Comparison of ENCODE assay signal across 8 cellular contexts in the genomic region with DNA sequence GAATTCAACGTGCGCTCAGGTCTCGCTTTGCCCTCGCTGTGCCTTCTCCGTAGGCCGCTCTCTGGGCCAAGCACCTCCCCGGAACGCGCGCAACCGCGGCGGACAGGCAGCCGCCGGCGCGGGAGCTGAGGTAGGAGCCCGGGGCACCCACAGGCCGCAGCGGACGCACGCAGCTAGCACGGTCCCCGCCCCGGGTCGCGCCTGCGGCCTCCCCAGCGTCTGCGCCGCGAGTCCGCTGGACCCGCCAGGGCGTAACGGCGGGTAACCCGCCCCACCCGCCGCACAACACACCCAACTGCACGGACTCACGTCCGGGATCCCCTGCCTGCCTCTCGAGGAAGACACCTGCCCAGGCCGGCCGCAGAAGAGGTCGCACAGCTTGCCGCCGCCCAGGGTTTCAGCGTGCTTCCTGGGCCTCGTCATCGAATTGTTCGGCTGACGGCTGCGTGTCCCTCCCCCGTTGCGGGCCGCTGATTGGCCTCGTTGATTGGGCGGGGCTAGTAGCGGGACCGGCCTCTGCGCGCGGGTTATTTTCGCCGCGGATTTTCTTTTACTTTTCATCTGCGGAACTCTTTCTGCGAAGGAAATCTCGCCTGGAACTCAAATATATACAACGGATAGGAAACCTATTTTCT. TPM values are rescaled to one million over a fixed set of nuclear protein-coding genes. Genes with fewer than 3 reads are reported as not detected.
DNase-seq lines count a peak whose midpoint lies in the region; ATAC-seq, FAIRE-seq and TF ChIP-seq lines count a peak whose summit lies in the region.

A gene with protein sequence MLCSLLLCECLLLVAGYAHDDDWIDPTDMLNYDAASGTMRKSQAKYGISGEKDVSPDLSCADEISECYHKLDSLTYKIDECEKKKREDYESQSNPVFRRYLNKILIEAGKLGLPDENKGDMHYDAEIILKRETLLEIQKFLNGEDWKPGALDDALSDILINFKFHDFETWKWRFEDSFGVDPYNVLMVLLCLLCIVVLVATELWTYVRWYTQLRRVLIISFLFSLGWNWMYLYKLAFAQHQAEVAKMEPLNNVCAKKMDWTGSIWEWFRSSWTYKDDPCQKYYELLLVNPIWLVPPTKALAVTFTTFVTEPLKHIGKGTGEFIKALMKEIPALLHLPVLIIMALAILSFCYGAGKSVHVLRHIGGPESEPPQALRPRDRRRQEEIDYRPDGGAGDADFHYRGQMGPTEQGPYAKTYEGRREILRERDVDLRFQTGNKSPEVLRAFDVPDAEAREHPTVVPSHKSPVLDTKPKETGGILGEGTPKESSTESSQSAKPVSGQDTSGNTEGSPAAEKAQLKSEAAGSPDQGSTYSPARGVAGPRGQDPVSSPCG (minus strand): TSS at position 433 of the 635 bp plus-strand sequence. CDS start 13,047 bp downstream, outside the sequence.

- H3K4me3 ChIP-seq in SU-DHL-6 (ENCODE audit: insufficient read depth, low read length, poor library complexity, severe bottlenecking) (peak within 1 kb of the TSS; percentile 78), pancreas (peak within 1 kb of the TSS; percentile 66 to 92 (median 78)), tibial artery (peak within 1 kb of the TSS; percentile 75 to 79)

- H3K9me3 ChIP-seq in SU-DHL-6 (ENCODE audit: insufficient read depth, low read length): no peaks in the 10 kb centered on the region
- H3K9me3 ChIP-seq in pancreas: no peaks in the 10 kb centered on the region
- H3K9me3 ChIP-seq in tibial artery: no peaks in the 10 kb centered on the region

- H3K36me3 ChIP-seq in SU-DHL-6 (ENCODE audit: low read length) (no peaks in the 10 kb centered on the region), pancreas (no peaks in the 10 kb centered on the region), tibial artery (peaks cover 0 to 12% (median 0%) of the 10 kb centered on the region in 3 donors)

- no peaks in the 10 kb centered on the region for H3K9me2 ChIP-seq in SU-DHL-6 (replicated peaks; ENCODE audit: insufficient read depth, low read length)

- H3K9ac ChIP-seq in SU-DHL-6 (ENCODE audit: low read length): peak within 1 kb of the TSS; percentile 81

- peaks cover 16% of the 10 kb centered on the region for H3F3A ChIP-seq in SU-DHL-6 (ENCODE audit: insufficient read depth)

- 0% methylated on average over 52 to 72 of the region's 72 CpGs for WGBS in pancreas, 2 donors

- H3K27me3 ChIP-seq in SU-DHL-6 (ENCODE audit: low read length): no peaks in the 10 kb centered on the region
- H3K27me3 ChIP-seq in pancreas: no peaks in the 10 kb centered on the region
- H3K27me3 ChIP-seq in tibial artery: no peaks in the 10 kb centered on the region

- FAIRE-seq in pancreas (lab: Jason Lieb, UNC): no peak

- H3K27ac ChIP-seq in SU-DHL-6 (ENCODE audit: low read depth, low read length) (peak within 1 kb of the TSS; percentile 88), pancreas (peak within 1 kb of the TSS; percentile 96 to 98 (median 98)), tibial artery (peak within 1 kb of the TSS; percentile 92 to 94)

- DNase-seq in GM10266 (ENCODE audit: extremely low spot score) (peak; percentile 95), NCI-H128 (lab: John Stamatoyannopoulos, UW; ENCODE audit: unreplicated experiment) (peak; percentile 86), Right ventricle myocardium inferior (ENCODE audit: missing footprints) (peak; percentile 96), pancreas (peak; percentile 91 to 95 (median 92)), tibial artery (peak; percentile 93 to 95)
- peak; percentile 81 for DNase-seq in activated naive CD8-positive, alpha-beta T cell treated with anti-CD3 and anti-CD28 coated beads, Interleukin-2, amount 50 U/mL, for 16 hours (ENCODE audit: low read depth, low spot score)

- intact Hi-C loops in Right ventricle myocardium inferior (cut with DNase I): loop anchor here (5.0 kb wide), 1 partner anchor 149 kb away; a partner anchor contains a TSS
- intact Hi-C loops in pancreas (cut with DNase I): no loop called here
- intact Hi-C loops in tibial artery (cut with DNase I; ENCODE audit: low total_unique reads): loop anchor here (10.0 kb wide), 1 partner anchor 132 kb away; a partner anchor contains a TSS

- peak within 1 kb of the TSS; percentile 91 for H2AFZ ChIP-seq in SU-DHL-6 (ENCODE audit: low read depth, low read length, severe bottlenecking)

- peak within 1 kb of the TSS; percentile 65 for H3K4me2 ChIP-seq in SU-DHL-6 (ENCODE audit: low read depth, low read length, poor library complexity, severe bottlenecking)

- H4K20me1 ChIP-seq in SU-DHL-6 (ENCODE audit: low read depth, low read length): no peaks in the 10 kb centered on the region

- no peak for TF ChIP-seq CTCF in GM10266 (IDR thresholded peaks at IDR 0.05; ENCODE audit: control insufficient read depth, insufficient read depth, low read depth, missing control alignments)
- TF ChIP-seq CTCF in SU-DHL-6 (IDR thresholded peaks at IDR 0.05; ENCODE audit: insufficient read depth, low read length, poor library complexity, severe bottlenecking): no peak
- TF ChIP-seq CTCF in pancreas (IDR thresholded peaks at IDR 0.05): no peak
- TF ChIP-seq CTCF in tibial artery (IDR thresholded peaks at IDR 0.05): no peak

- H3K4me1 ChIP-seq in pancreas: peaks cover 7 to 13% (median 13%) of the 10 kb centered on the region in 3 donors
- H3K4me1 ChIP-seq in tibial artery: peaks cover 0 to 38% (median 14%) of the 10 kb centered on the region in 4 donors

- H3K79me2 ChIP-seq in SU-DHL-6 (ENCODE audit: insufficient read depth, low read length): peaks cover 25% of the 10 kb centered on the region

- ATAC-seq in HG02642 (IDR thresholded peaks at IDR 0.05; ENCODE audit: poor library complexity, unreplicated experiment) (peak; percentile 95), Right ventricle myocardium inferior (peak; percentile 97), pancreas (peak; percentile 95 to 99 (median 97))

RNA-seq across cellular contexts. Expression of the gene that starts here (rescaled TPM):
- total RNA-seq in Right ventricle myocardium inferior: 27.6 TPM
- 10 to 100 TPM; 18.1 to 28.3 (median 24.1) TPM for total RNA-seq in pancreas
- 10 to 100 TPM in 1 of 2 donors, 1 to 10 TPM in 1; 8.6 to 12.5 TPM for polyA plus RNA-seq in pancreas

Comparison
In these comparisons a context has a peak if more than half of its experiments do, and no peak if none do; other contexts are left out.
1. Peak in every context shown above with its lines: DNase-seq, ATAC-seq, H3K4me3 ChIP-seq and H3K27ac ChIP-seq.
2. intact Hi-C loops: an anchor here in Right ventricle myocardium inferior (5.0 kb wide) and tibial artery (10.0 kb wide); none called in pancreas.